1 cellular context compared by ENCODE assay signal in genomic region chr14:101564819-101565698, GRCh38.
TF ChIP-seq lines count a peak whose summit lies in the region.

No MANE protein-coding gene starts in this region.

TF ChIP-seq in HepG2, 621 proteins besides CTCF, POLR2A, EP300 and RAD21:
- TF ChIP-seq ZNF800 (CRISPR knock-in tag; IDR thresholded peaks at IDR 0.05) (0 out of 2 replicates have a peak, but pooled peaks have one; percentile 22), NONO (IDR thresholded peaks at IDR 0.05) (no peak), NONO (CRISPR knock-in tag; conservative IDR thresholded peaks at IDR 0.05) (no peak)
